In genomic region chr11:61752117-61752924, GRCh38 we compare ENCODE assay signal across 8 cellular contexts. TPM values are rescaled to one million over a fixed set of nuclear protein-coding genes. Genes with fewer than 3 reads are reported as not detected.
A peak's percentile ranks its signal among the peaks of the same experiment; 100 is the strongest.
DNase-seq lines count a peak whose midpoint lies in the region; ATAC-seq and TF ChIP-seq lines count a peak whose summit lies in the region.

MYRF (plus strand) TSS chr11:61752636; CDS start chr11:61752745, 109 bp downstream.

- peak; percentile 27 for DNase-seq in MM.1S
- peak; percentile 62 to 66 for DNase-seq in activated CD4-positive, alpha-beta T cell treated with anti-CD3 and anti-CD28 coated beads, Interleukin-2, amount 50 U/mL, for 48 hours
- peak; percentile 39 to 68 for DNase-seq in memory B cell (ENCODE audit: low spot score in 2 of 2)
- DNase-seq in stimulated activated CD8-positive, alpha-beta memory T cell treated with anti-CD3 and anti-CD28 coated beads, Interleukin-2, amount 100 ng/mL, for 48 hours (ENCODE audit: low read depth in 2 of 2), result peak; percentile 43 to 48
- no peak for DNase-seq in posterior vena cava (ENCODE audit: low spot score)

- H2AFZ ChIP-seq in MM.1S (ENCODE audit: low read length), result no peak within 1 kb of the TSS; the same call in 1 of the 2 replicates

- H3K4me3 ChIP-seq in GM12875 (ENCODE audit: low read depth, low read length) (no peak within 1 kb of the TSS), MM.1S (ENCODE audit: low read length) (peak within 1 kb of the TSS; percentile 39), duodenal mucosa (ENCODE audit: low read depth in 1 of 2, low read length in 2 of 2) (peak within 1 kb of the TSS; percentile 78 to 79)

- H3K9me3 Mint-ChIP-seq in memory B cell, result no peaks in the 10 kb centered on the region

- no peaks in the 10 kb centered on the region for H3K9me3 ChIP-seq in MM.1S (replicated peaks; ENCODE audit: insufficient read depth, low read length)
- no peaks in the 10 kb centered on the region for H3K9me3 ChIP-seq in duodenal mucosa (ENCODE audit: control insufficient read depth in 1 of 2, low read length in 2 of 2)

- H3K36me3 Mint-ChIP-seq in memory B cell, result peaks cover 3% of the 10 kb centered on the region

- H3K4me1 ChIP-seq in MM.1S (ENCODE audit: low read length) (no peaks in the 10 kb centered on the region; the same call in 1 of the 2 replicates), duodenal mucosa (ENCODE audit: control insufficient read depth in 1 of 2, insufficient read depth in 2 of 2, low read length in 2 of 2) (peaks cover 43 to 48% of the 10 kb centered on the region in 2 donors)

- peak within 1 kb of the TSS; percentile 85 for H3K4me3 Mint-ChIP-seq in memory B cell

- H3K4me2 ChIP-seq in MM.1S (ENCODE audit: low read depth, low read length), result peak within 1 kb of the TSS; percentile 85

- H3K27me3 Mint-ChIP-seq in memory B cell, result peaks cover 24% of the 10 kb centered on the region

- H3K9me2 ChIP-seq in MM.1S (replicated peaks; ENCODE audit: insufficient read depth, low read length), result no peaks in the 10 kb centered on the region

- H3K27ac Mint-ChIP-seq in memory B cell, result no peak within 1 kb of the TSS

- peak; percentile 68 for TF ChIP-seq CTCF in GM12875 (IDR thresholded peaks at IDR 0.05; ENCODE audit: borderline replicate concordance, insufficient read depth, low read depth, low read length)
- peak; percentile 47 for TF ChIP-seq CTCF in MM.1S (IDR thresholded peaks at IDR 0.05; ENCODE audit: low read length)

- intact Hi-C loops in posterior vena cava (cut with DNase I), result no loop called here

- H3F3A ChIP-seq in MM.1S (ENCODE audit: insufficient read depth, low read length), result no peaks in the 10 kb centered on the region

- H3K9ac ChIP-seq in MM.1S (ENCODE audit: low read length) (no peak within 1 kb of the TSS), duodenal mucosa (ENCODE audit: low read depth in 1 of 2, low read length in 2 of 2) (peak within 1 kb of the TSS; percentile 86 to 94)

- peaks cover 82% of the 10 kb centered on the region for H3K27me3 ChIP-seq in MM.1S (replicated peaks; ENCODE audit: insufficient read depth, low read length)
- peaks cover 0 to 3% of the 10 kb centered on the region in 2 donors for H3K27me3 ChIP-seq in duodenal mucosa (ENCODE audit: control insufficient read depth in 1 of 2, insufficient read depth in 2 of 2, low read length in 2 of 2)

- ATAC-seq in memory B cell (ENCODE audit: low read depth) (peak; percentile 91), HG02970 (IDR thresholded peaks at IDR 0.05; ENCODE audit: low FRiP score, unreplicated experiment) (no peak)

- no peaks in the 10 kb centered on the region for H3K79me2 ChIP-seq in MM.1S (ENCODE audit: low read length)

- H4K20me1 ChIP-seq in MM.1S (ENCODE audit: insufficient read depth, low read length), result no peaks in the 10 kb centered on the region

- H3K36me3 ChIP-seq in MM.1S (replicated peaks; ENCODE audit: insufficient read depth, low read length), result no peaks in the 10 kb centered on the region
- H3K36me3 ChIP-seq in duodenal mucosa (ENCODE audit: control insufficient read depth in 1 of 2, insufficient read depth in 2 of 2, low read length in 2 of 2), result no peaks in the 10 kb centered on the region

- H3K27ac ChIP-seq in MM.1S (ENCODE audit: low read length) (no peak within 1 kb of the TSS), duodenal mucosa (ENCODE audit: low read depth, low read length) (peak within 1 kb of the TSS; percentile 44)

- peaks cover 16% of the 10 kb centered on the region for H3K4me1 Mint-ChIP-seq in memory B cell

RNA-seq across cellular contexts. Expression of gene MYRF, which starts in this region (rescaled TPM):
- 1 to 10 TPM; 3.1 to 3.7 TPM for total RNA-seq in posterior vena cava
